Comparison of ENCODE assay signal across 13 cellular contexts in the genomic region with DNA sequence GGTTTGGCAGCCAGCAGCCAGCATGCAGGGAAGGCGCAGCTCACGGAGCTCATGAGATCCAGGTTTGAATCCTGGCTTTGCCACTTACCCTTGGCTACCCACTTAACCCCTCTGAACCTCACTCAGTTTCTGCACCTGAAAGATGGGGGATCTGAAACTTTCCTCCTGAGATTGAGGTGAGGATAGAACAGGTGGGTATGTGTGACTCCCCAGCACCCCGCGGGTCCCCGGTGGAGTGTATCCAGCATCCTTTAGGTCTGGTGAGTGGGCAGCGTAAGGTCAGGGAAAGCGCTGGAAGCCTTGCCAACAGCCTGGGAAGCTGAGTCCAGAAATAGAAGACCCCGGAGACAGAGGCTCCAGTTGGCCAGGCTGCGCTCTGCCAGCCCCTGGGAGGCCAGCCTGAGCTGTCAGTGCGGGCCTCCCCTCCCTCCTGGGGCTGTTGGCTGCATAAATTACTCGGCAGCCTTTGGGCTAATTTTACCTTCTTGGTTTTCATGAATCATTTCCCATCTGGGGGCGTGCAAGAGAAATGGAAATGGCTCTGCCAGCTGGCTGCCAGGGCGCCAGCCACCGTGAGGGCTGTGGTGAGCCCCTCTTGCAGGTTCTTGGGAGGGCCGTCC. TPM values are rescaled to one million over a fixed set of nuclear protein-coding genes. Genes with fewer than 3 reads are reported as not detected.
DNase-seq lines count a peak whose midpoint lies in the region; ATAC-seq lines count a peak whose summit lies in the region.
"Had no signal": no experiment of that assay in that cellular context is flagged by ENCODE, and none has a peak within 500 bp of the region (broad histone marks: within the 10 kb centered on the region; RNA-seq: fewer than 3 reads in every experiment).

No MANE protein-coding gene starts in this region.

- H3K4me3 ChIP-seq in SJCRH30 (no peak overlapping the region), mesenchymal stem cell (ENCODE audit: insufficient read depth in 1 of 2, low read depth in 1 of 2, low read length in 2 of 2) (no peak overlapping the region)

- DNase-seq in AG08395 (ENCODE audit: low spot score): peak; percentile 31
- DNase-seq in HT1080 (ENCODE audit: low read depth): peak; percentile 34
- peak; percentile 79 for DNase-seq in astrocyte of the hippocampus (ENCODE audit: low read depth, low spot score)
- peak; percentile 88 for DNase-seq in myocyte (ENCODE audit: low read depth)
- DNase-seq in T-helper 1 cell: no peak
- DNase-seq in SJCRH30: no peak
- no peak for DNase-seq in mesenchymal stem cell
- DNase-seq: activated CD8-positive, alpha-beta memory T cell treated with anti-CD3 and anti-CD28 coated beads for 24 hours; NCI-H1436; small intestine; T-helper 2 cell had no signal

- H3K23ac ChIP-seq in mesenchymal stem cell (ENCODE audit: low read length in 2 of 2): no peak overlapping the region

- no peak overlapping the region for H3K9ac ChIP-seq in mesenchymal stem cell (ENCODE audit: low read length)

- H3K4me1 ChIP-seq in SJCRH30: peaks cover 27% of the 10 kb centered on the region
- H3K4me1 ChIP-seq in mesenchymal stem cell (ENCODE audit: control insufficient read depth, insufficient read depth, low read depth, low read length): peaks cover 15% of the 10 kb centered on the region

- no peak overlapping the region for H3K14ac ChIP-seq in mesenchymal stem cell (ENCODE audit: low read length in 2 of 2)

- H2BK120ac ChIP-seq in mesenchymal stem cell (ENCODE audit: low read depth, low read length): no peak overlapping the region

- no peak overlapping the region for H2BK5ac ChIP-seq in mesenchymal stem cell (ENCODE audit: low read depth, low read length, poor library complexity, severe bottlenecking)

- H4K8ac ChIP-seq in mesenchymal stem cell (ENCODE audit: low read length): no peak overlapping the region

- no peak overlapping the region for H3K4me2 ChIP-seq in mesenchymal stem cell (ENCODE audit: low read length, poor library complexity, severe bottlenecking)

- H3K27me3 ChIP-seq in SJCRH30: no peaks in the 10 kb centered on the region
- peaks cover 0 to 3% of the 10 kb centered on the region in 2 experiments for H3K27me3 ChIP-seq in mesenchymal stem cell (ENCODE audit: control insufficient read depth in 1 of 2, insufficient read depth in 1 of 2, low read length in 2 of 2)

- no peak overlapping the region for H3K18ac ChIP-seq in mesenchymal stem cell (ENCODE audit: low read depth in 1 of 2, low read length in 2 of 2)

- no peak overlapping the region for H2BK15ac ChIP-seq in mesenchymal stem cell (ENCODE audit: low read depth, poor library complexity, severe bottlenecking)

- no peak overlapping the region for H2AFZ ChIP-seq in mesenchymal stem cell (ENCODE audit: low read depth, low read length)

- ATAC-seq in GM18909 (IDR thresholded peaks at IDR 0.05; ENCODE audit: poor library complexity, unreplicated experiment): no peak

- H4K91ac ChIP-seq in mesenchymal stem cell (ENCODE audit: low read length): no peak overlapping the region

- H3K36me3 ChIP-seq in SJCRH30 (no peaks in the 10 kb centered on the region), mesenchymal stem cell (ENCODE audit: control insufficient read depth in 1 of 2, insufficient read depth in 2 of 2, low read depth in 1 of 2, low read length in 2 of 2) (peaks cover 0 to 9% of the 10 kb centered on the region in 2 experiments)

- peaks cover 57% of the 10 kb centered on the region for H3K79me1 ChIP-seq in mesenchymal stem cell (replicated peaks; ENCODE audit: low read length, poor library complexity, severe bottlenecking)

- H3K27ac ChIP-seq in SJCRH30 (no peak overlapping the region), mesenchymal stem cell (ENCODE audit: low read length, poor library complexity, severe bottlenecking) (no peak overlapping the region)
- H3K27ac ChIP-seq: epithelial cell of prostate had no signal

- H3K4ac ChIP-seq in mesenchymal stem cell (ENCODE audit: low read depth in 1 of 2, low read length in 2 of 2): no peak overlapping the region

- 90% methylated on average over 15 of the region's 15 CpGs for WGBS in mesenchymal stem cell

- no peak overlapping the region for H2AK5ac ChIP-seq in mesenchymal stem cell (ENCODE audit: low read length, severe bottlenecking)

- H3K9me3 ChIP-seq in SJCRH30 (replicated peaks): no peaks in the 10 kb centered on the region
- no peaks in the 10 kb centered on the region for H3K9me3 ChIP-seq in mesenchymal stem cell (ENCODE audit: control insufficient read depth, low read length)

- no peak overlapping the region for H2BK12ac ChIP-seq in mesenchymal stem cell (ENCODE audit: low read length in 2 of 2)

RNA-seq across cellular contexts. Expression of gene PRDM11, which starts 17.6 kb away (rescaled TPM):
- total RNA-seq in HT1080 (2014; rRNA removed; shearing (Covaris generic)): 8.4 and 10.2 TPM in 2 replicates
- polyA plus RNA-seq in HT1080 (2015; cell fraction: cytosol; rRNA removed): 1.7 and 2.3 TPM in 2 replicates
- 2.1 and 2.6 TPM in 2 replicates for polyA plus RNA-seq in HT1080 (2015; cell fraction: nucleus; rRNA removed)
- 4.2 and 6.3 TPM in 2 replicates for total RNA-seq in myocyte
- polyA plus RNA-seq in myocyte (2012): 5.5 TPM
- total RNA-seq in SJCRH30 (2014; rRNA removed; shearing (Covaris generic)): 13.1 and 14.7 TPM in 2 replicates
- polyA plus RNA-seq in mesenchymal stem cell (2013, experiment 1 of 2): 4.6 TPM
- 5.2 TPM for polyA plus RNA-seq in mesenchymal stem cell (2013, experiment 2 of 2)

Comparison
In these comparisons a context has a peak if more than half of its experiments do, and no peak if none do; other contexts are left out.
1. DNase-seq: peak in AG08395 (single experiment), HT1080 (single experiment), astrocyte of the hippocampus (single experiment) and myocyte (single experiment); none in T-helper 1 cell (0 of 5), SJCRH30 (0 of 2) and mesenchymal stem cell (single experiment).